Comparison of ENCODE assay signal across 9 cellular contexts in genomic region chr7:40827217-40828085, GRCh38.
A peak's percentile ranks its signal among the peaks of the same experiment; 100 is the strongest.
DNase-seq lines count a peak whose midpoint lies in the region; ATAC-seq and TF ChIP-seq lines count a peak whose summit lies in the region.
"Had no signal": no experiment of that assay in that cellular context is flagged by ENCODE, and none has a peak within 500 bp of the region (broad histone marks: within the 10 kb centered on the region; RNA-seq: fewer than 3 reads in every experiment).

No MANE protein-coding gene starts in this region.

- peak overlapping the region in 4 of 5 experiments; percentile 31 to 95 (median 80) for H3K27ac Mint-ChIP-seq in brain
- H3K27ac Mint-ChIP-seq: activated CD4-positive, alpha-beta memory T cell treated with anti-CD3 and anti-CD28 coated beads, Interleukin-2, amount 10 ng/mL, durations not matched to agents 7 days and 5 days had no signal

- peaks cover 0 to 4% (median 0%) of the 10 kb centered on the region in 5 experiments for H3K9me3 Mint-ChIP-seq in brain

- no peak overlapping the region for H3K4me3 ChIP-seq in suprapubic skin

- H3K4me1 ChIP-seq in suprapubic skin, result peaks cover 12% of the 10 kb centered on the region

- H3K27me3 Mint-ChIP-seq in brain, result no peaks in the 10 kb centered on the region
- H3K27me3 Mint-ChIP-seq: activated CD4-positive, alpha-beta memory T cell treated with anti-CD3 and anti-CD28 coated beads, Interleukin-2, amount 10 ng/mL, durations not matched to agents 7 days and 5 days had no signal

- H3K4me3 Mint-ChIP-seq in brain, result peak overlapping the region in 1 of 5 experiments; percentile 37
- H3K4me3 Mint-ChIP-seq: activated CD4-positive, alpha-beta memory T cell treated with anti-CD3 and anti-CD28 coated beads, Interleukin-2, amount 10 ng/mL, durations not matched to agents 7 days and 5 days had no signal

- TF ChIP-seq CTCF in brain (conservative IDR thresholded peaks at IDR 0.05) (no peak), suprapubic skin (IDR thresholded peaks at IDR 0.05) (no peak)

- TF ChIP-seq POLR2A in suprapubic skin (IDR thresholded peaks at IDR 0.05), result no peak

- no peaks in the 10 kb centered on the region for H3K9me3 ChIP-seq in suprapubic skin

- peak; percentile 13 for DNase-seq in HPDE6-E6E7 (ENCODE audit: extremely low spot score)
- DNase-seq in islet precursor cell, result peak; percentile 69
- DNase-seq in suprapubic skin (ENCODE audit: low spot score in 2 of 2), result no peak
- no peak for DNase-seq in NCI-H69 (lab: John Stamatoyannopoulos, UW)
- no peak for DNase-seq in RPMI8226
- DNase-seq in middle frontal gyrus (ENCODE audit: extremely low spot score, low spot score), result no peak
- DNase-seq: activated CD4-positive, alpha-beta memory T cell treated with anti-CD3 and anti-CD28 coated beads, Interleukin-2, amount 10 ng/mL, durations not matched to agents 7 days and 5 days had no signal

- H3K36me3 Mint-ChIP-seq in brain, result no peaks in the 10 kb centered on the region

- 38% methylated on average over 10 of the region's 10 CpGs for WGBS in suprapubic skin

- H3K27ac ChIP-seq in suprapubic skin, result peak overlapping the region; percentile 46

- H3K4me1 Mint-ChIP-seq in brain, result peaks cover 33% of the 10 kb centered on the region
- H3K4me1 Mint-ChIP-seq: activated CD4-positive, alpha-beta memory T cell treated with anti-CD3 and anti-CD28 coated beads, Interleukin-2, amount 10 ng/mL, durations not matched to agents 7 days and 5 days had no signal

- no peak for ATAC-seq in HG02642 (IDR thresholded peaks at IDR 0.05; ENCODE audit: poor library complexity, unreplicated experiment)

- H3K27me3 ChIP-seq in suprapubic skin, result no peaks in the 10 kb centered on the region

- no peak for TF ChIP-seq EP300 in suprapubic skin (IDR thresholded peaks at IDR 0.05)

- no peaks in the 10 kb centered on the region for H3K36me3 ChIP-seq in suprapubic skin

Comparison
In these comparisons a context has a peak if more than half of its experiments do, and no peak if none do; other contexts are left out.
1. DNase-seq: peak in HPDE6-E6E7 (single experiment) and islet precursor cell (single experiment); none in suprapubic skin (0 of 2), NCI-H69 (single experiment), RPMI8226 (single experiment) and middle frontal gyrus (single experiment).